In genomic region chr9:71685394-71685793, GRCh38 we compare ENCODE assay signal across 9 cellular contexts.
DNase-seq lines count a peak whose midpoint lies in the region; ATAC-seq, FAIRE-seq and TF ChIP-seq lines count a peak whose summit lies in the region.
"Had no signal": no experiment of that assay in that cellular context is flagged by ENCODE, and none has a peak within 500 bp of the region (broad histone marks: within the 10 kb centered on the region; RNA-seq: fewer than 3 reads in every experiment).

No MANE protein-coding gene starts in this region.

- ATAC-seq in RWPE2 (ENCODE audit: low read depth): no peak
- no peak for ATAC-seq in GM19035 (IDR thresholded peaks at IDR 0.05; ENCODE audit: unreplicated experiment)

- H3K27me3 ChIP-seq in RWPE2 (ENCODE audit: insufficient read depth, poor library complexity, severe bottlenecking): no peaks in the 10 kb centered on the region
- H3K27me3 ChIP-seq: cardiac muscle cell had no signal

- DNase-seq in stimulated activated naive CD4-positive, alpha-beta T cell (lab: John Stamatoyannopoulos, UW): peak in 4 of 6 experiments; percentile 20 to 71 (median 64)
- DNase-seq in stimulated activated naive CD4-positive, alpha-beta T cell treated with Interleukin-2 at 50 U/mL for 16 hours (lab: John Stamatoyannopoulos, UW): no peak
- DNase-seq in RWPE2 (ENCODE audit: low spot score) (no peak), dermis microvascular lymphatic vessel endothelial cell (ENCODE audit: low read depth in 2 of 2) (peak; percentile 62 to 65), RCC 7860 (ENCODE audit: low spot score) (no peak), progenitor cell of endocrine pancreas (ENCODE audit: low spot score, unreplicated experiment) (no peak), substantia nigra (lab: John Stamatoyannopoulos, UW) (no peak)

- no peaks in the 10 kb centered on the region for H3K9me3 Mint-ChIP-seq in progenitor cell of endocrine pancreas (ENCODE audit: low read depth)

- no peaks in the 10 kb centered on the region for H3K4me1 Mint-ChIP-seq in progenitor cell of endocrine pancreas (ENCODE audit: low read depth)

- H3K27ac ChIP-seq in RWPE2 (ENCODE audit: poor library complexity, severe bottlenecking) (peak overlapping the region; percentile 92), substantia nigra (ENCODE audit: low read depth, low read length, poor library complexity, severe bottlenecking) (no peak overlapping the region)
- H3K27ac ChIP-seq: cardiac muscle cell had no signal

- H3K4me3 ChIP-seq in RWPE2 (ENCODE audit: severe bottlenecking): no peak overlapping the region
- H3K4me3 ChIP-seq: cardiac muscle cell had no signal

- peaks cover 39% of the 10 kb centered on the region for H3K4me1 ChIP-seq in RWPE2 (ENCODE audit: insufficient read depth, poor library complexity, severe bottlenecking)

- H3K4me3 Mint-ChIP-seq in progenitor cell of endocrine pancreas (ENCODE audit: low read depth): no peak overlapping the region

- H3K36me3 ChIP-seq in RWPE2 (ENCODE audit: low read depth): peaks cover 22% of the 10 kb centered on the region

- no peak for FAIRE-seq in RCC 7860 (lab: Jason Lieb, UNC)

- TF ChIP-seq CTCF in RWPE2 (IDR thresholded peaks at IDR 0.05; ENCODE audit: poor library complexity, severe bottlenecking) (no peak), progenitor cell of endocrine pancreas (IDR thresholded peaks at IDR 0.05; ENCODE audit: unreplicated experiment) (no peak)

- H3K36me3 Mint-ChIP-seq in progenitor cell of endocrine pancreas (ENCODE audit: insufficient read depth): peaks cover 18% of the 10 kb centered on the region

- no peak overlapping the region for H3K27ac Mint-ChIP-seq in progenitor cell of endocrine pancreas

- H3K27me3 Mint-ChIP-seq in progenitor cell of endocrine pancreas: no peaks in the 10 kb centered on the region

- H3K9me3 ChIP-seq in RWPE2 (ENCODE audit: severe bottlenecking): no peaks in the 10 kb centered on the region

Comparison
In these comparisons a context has a peak if more than half of its experiments do, and no peak if none do; other contexts are left out.
1. DNase-seq: peak in stimulated activated naive CD4-positive, alpha-beta T cell (4 of 6) and dermis microvascular lymphatic vessel endothelial cell (2 of 2); none in stimulated activated naive CD4-positive, alpha-beta T cell treated with Interleukin-2 at 50 U/mL for 16 hours (single experiment), RWPE2 (single experiment), RCC 7860 (single experiment), progenitor cell of endocrine pancreas (single experiment) and substantia nigra (0 of 49).